In genomic region chr5:118548761-118549160, GRCh38 we compare ENCODE assay signal across 16 cellular contexts.
DNase-seq lines count a peak whose midpoint lies in the region; ATAC-seq, FAIRE-seq and TF ChIP-seq lines count a peak whose summit lies in the region.
"Had no signal": no experiment of that assay in that cellular context is flagged by ENCODE, and none has a peak within 500 bp of the region (broad histone marks: within the 10 kb centered on the region; RNA-seq: fewer than 3 reads in every experiment).

No MANE protein-coding gene starts in this region.

- no peak for TF ChIP-seq CTCF in left lung (IDR thresholded peaks at IDR 0.05)

- DNase-seq in DMS 273 treated with DMSO at 0.1 percent for 48 hours (lab: John Stamatoyannopoulos, UW) (peak; percentile 45), MV-4-11 (lab: John Stamatoyannopoulos, UW) (peak; percentile 83), brain pericyte (ENCODE audit: low read depth, low spot score) (peak; percentile 15), left lung (no peak), GM12891 (ENCODE audit: insufficient read length, low spot score) (no peak), germinal center (ENCODE audit: low spot score) (no peak)
- DNase-seq: CD8-positive, alpha-beta memory T cell; esophagus squamous epithelium; kidney glomerular epithelial cell; nephron progenitor cell had no signal

- no peak overlapping the region for H3K27ac ChIP-seq in left lung
- H3K27ac ChIP-seq: cardiac muscle cell, esophagus squamous epithelium had no signal

- TF ChIP-seq POLR2A in GM12891 (IDR thresholded peaks at IDR 0.05; ENCODE audit: low read depth, low read length) = no peak

- no peak overlapping the region for H3K4me3 ChIP-seq in left lung
- H3K4me3 ChIP-seq: cardiac muscle cell, esophagus squamous epithelium, K562 had no signal

- ATAC-seq in left lung (peak; percentile 79), HG02970 (IDR thresholded peaks at IDR 0.05; ENCODE audit: low FRiP score, unreplicated experiment) (no peak), GM21576 (IDR thresholded peaks at IDR 0.05; ENCODE audit: unreplicated experiment) (no peak)
- ATAC-seq: K562, Right ventricle myocardium inferior had no signal

- H3K9me3 ChIP-seq in left lung = no peaks in the 10 kb centered on the region
- H3K9me3 ChIP-seq: esophagus squamous epithelium had no signal

- intact Hi-C loops in left lung (cut with DNase I) = no loop called here

- no peak for FAIRE-seq in GM12891 (lab: Jason Lieb, UNC)
- FAIRE-seq: H54, K562 had no signal

- no peaks in the 10 kb centered on the region for H3K36me3 ChIP-seq in left lung
- H3K36me3 ChIP-seq: cardiac muscle cell, esophagus squamous epithelium had no signal

- H3K4me1 ChIP-seq in left lung = no peaks in the 10 kb centered on the region
- H3K4me1 ChIP-seq: esophagus squamous epithelium had no signal

- H3K27me3 ChIP-seq in left lung = no peaks in the 10 kb centered on the region
- H3K27me3 ChIP-seq: cardiac muscle cell, esophagus squamous epithelium had no signal

TF ChIP-seq in GM12891, 5 proteins besides CTCF, POLR2A, EP300 and RAD21:
- TF ChIP-seq TAF1 (IDR thresholded peaks at IDR 0.05; ENCODE audit: low read depth, low read length) (no peak), SPI1 (IDR thresholded peaks at IDR 0.05; ENCODE audit: low read depth, low read length) (no peak), POLR2AphosphoS5 (IDR thresholded peaks at IDR 0.05; ENCODE audit: low read depth, low read length) (no peak), POU2F2 (IDR thresholded peaks at IDR 0.05; ENCODE audit: low read depth, low read length) (no peak)
TF ChIP-seq in GM12891: peak in this region for 0.

Comparison
In these comparisons a context has a peak if more than half of its experiments do, and no peak if none do; other contexts are left out.
1. DNase-seq: peak in DMS 273 treated with DMSO at 0.1 percent for 48 hours (single experiment), MV-4-11 (single experiment) and brain pericyte (single experiment); none in left lung (0 of 2), GM12891 (single experiment) and germinal center (single experiment).